In genomic region chr7:150666412-150666811, GRCh38 we compare ENCODE assay signal across 21 cellular contexts. TPM values are rescaled to one million over a fixed set of nuclear protein-coding genes. Genes with fewer than 3 reads are reported as not detected.
DNase-seq lines count a peak whose midpoint lies in the region; ATAC-seq and FAIRE-seq lines count a peak whose summit lies in the region.
"Had no signal": no experiment of that assay in that cellular context is flagged by ENCODE, and none has a peak within 500 bp of the region (broad histone marks: within the 10 kb centered on the region; RNA-seq: fewer than 3 reads in every experiment).

No MANE protein-coding gene starts in this region.

- no peaks in the 10 kb centered on the region for H3K27me3 ChIP-seq in skeletal muscle tissue (ENCODE audit: control insufficient read depth in 3 of 3, insufficient read depth in 3 of 3, low read length in 3 of 3)
- H3K27me3 ChIP-seq: upper lobe of left lung had no signal

- POLR2A ChIA-PET in activated CD4-positive, alpha-beta T cell treated with anti-CD3 and anti-CD28 coated beads for 36 hours (lab: Charles Lee), result interaction anchor here (1.3 kb wide), 1 partner anchor 89 kb away, joined by 3 read pairs; no protein-coding TSS in a partner anchor

- no peak for ATAC-seq in activated CD4-positive, alpha-beta T cell treated with anti-CD3 and anti-CD28 coated beads for 36 hours
- no peak for ATAC-seq in HG03280 (IDR thresholded peaks at IDR 0.05; ENCODE audit: unreplicated experiment)
- ATAC-seq: A549 had no signal

- peak overlapping the region; percentile 97 for H3K27ac Mint-ChIP-seq in activated CD4-positive, alpha-beta T cell treated with anti-CD3 and anti-CD28 coated beads for 36 hours
- peak overlapping the region; percentile 98 for H3K27ac Mint-ChIP-seq in activated naive CD8-positive, alpha-beta T cell treated with anti-CD3 and anti-CD28 coated beads for 36 hours

- H3K27ac ChIP-seq in skeletal muscle tissue (ENCODE audit: low read depth, low read length) (peak overlapping the region; percentile 25), substantia nigra (ENCODE audit: low read depth, low read length, poor library complexity, severe bottlenecking) (no peak overlapping the region)
- H3K27ac ChIP-seq: A549, parathyroid adenoma, WERI-Rb-1 had no signal

- no peaks in the 10 kb centered on the region for H3K9me3 ChIP-seq in skeletal muscle tissue (ENCODE audit: control insufficient read depth in 3 of 3, low read length in 3 of 3)
- H3K9me3 ChIP-seq: A549, upper lobe of left lung had no signal

- CTCF ChIA-PET in activated CD4-positive, alpha-beta T cell treated with anti-CD3 and anti-CD28 coated beads for 36 hours (lab: Charles Lee), result interaction anchor here (0.6 to 1.8 kb wide), 4 partner anchors 9 to 92 kb away, joined by 3 to 4 read pairs (median 3); partner anchors contain the start of gene GIMAP2

- H3K36me3 ChIP-seq in skeletal muscle tissue (ENCODE audit: control insufficient read depth in 3 of 3, insufficient read depth in 3 of 3, low read length in 3 of 3), result no peaks in the 10 kb centered on the region
- H3K36me3 ChIP-seq: upper lobe of left lung, WERI-Rb-1 had no signal

- no peaks in the 10 kb centered on the region for H3K27me3 Mint-ChIP-seq in activated CD4-positive, alpha-beta T cell treated with anti-CD3 and anti-CD28 coated beads for 36 hours
- no peaks in the 10 kb centered on the region for H3K27me3 Mint-ChIP-seq in activated naive CD8-positive, alpha-beta T cell treated with anti-CD3 and anti-CD28 coated beads for 36 hours

- H3K4me3 ChIP-seq in skeletal muscle tissue (ENCODE audit: low read length in 3 of 3), result no peak overlapping the region
- H3K4me3 ChIP-seq: A549, smooth muscle cell, upper lobe of left lung had no signal

- DNase-seq in activated CD4-positive, alpha-beta T cell treated with anti-CD3 and anti-CD28 coated beads for 36 hours, result no peak
- no peak for DNase-seq in activated CD4-positive, alpha-beta T cell treated with anti-CD3 and anti-CD28 coated beads, Interleukin-2, amount 50 U/mL, for 48 hours
- DNase-seq in GM18507 (ENCODE audit: extremely low spot score, insufficient read length, low read depth), result no peak
- DNase-seq in activated naive CD8-positive, alpha-beta T cell treated with anti-CD3 and anti-CD28 coated beads for 36 hours, result no peak
- no peak for DNase-seq in NCI-H2196 treated with DMSO at 0.1 percent for 48 hours (lab: John Stamatoyannopoulos, UW; ENCODE audit: unreplicated experiment)
- no peak for DNase-seq in substantia nigra (lab: John Stamatoyannopoulos, UW)
- DNase-seq: EL, foreskin melanocyte, left ventricle myocardium superior, NCI-H1048, NCI-H2107, NCI-H774, upper lobe of left lung, WERI-Rb-1 had no signal

- H3K4me1 ChIP-seq in skeletal muscle tissue (ENCODE audit: control insufficient read depth in 3 of 3, insufficient read depth in 3 of 3, low read length in 3 of 3), result no peaks in the 10 kb centered on the region
- H3K4me1 ChIP-seq: A549, parathyroid adenoma had no signal

- no peak overlapping the region for H3K9ac ChIP-seq in skeletal muscle tissue (ENCODE audit: low read depth in 1 of 3, low read length in 3 of 3)
- H3K9ac ChIP-seq: parathyroid adenoma had no signal

- intact Hi-C loops in activated CD4-positive, alpha-beta T cell treated with anti-CD3 and anti-CD28 coated beads for 36 hours (cut with DNase I, micrococcal nuclease), result loop anchor here (5.0 kb wide), 4 partner anchors 51 to 344 kb away; partner anchors contain the start of genes ACTR3C (in 1 of the 2), GIMAP1 (in 1 of the 2), GIMAP4 (in 1 of the 2) and LRRC61 (in 1 of the 2)

- peaks cover 18% of the 10 kb centered on the region for H3K36me3 Mint-ChIP-seq in activated CD4-positive, alpha-beta T cell treated with anti-CD3 and anti-CD28 coated beads for 36 hours (ENCODE audit: low read depth)
- peaks cover 68% of the 10 kb centered on the region for H3K36me3 Mint-ChIP-seq in activated naive CD8-positive, alpha-beta T cell treated with anti-CD3 and anti-CD28 coated beads for 36 hours

- peaks cover 19% of the 10 kb centered on the region for H3K9me3 Mint-ChIP-seq in activated CD4-positive, alpha-beta T cell treated with anti-CD3 and anti-CD28 coated beads for 36 hours (ENCODE audit: low read depth)
- peaks cover 18% of the 10 kb centered on the region for H3K9me3 Mint-ChIP-seq in activated naive CD8-positive, alpha-beta T cell treated with anti-CD3 and anti-CD28 coated beads for 36 hours

- peak; percentile 67 for FAIRE-seq in GM18507 (lab: Jason Lieb, UNC)
- FAIRE-seq: A549, astrocyte had no signal

- peak overlapping the region; percentile 9 for H3K4me3 Mint-ChIP-seq in activated CD4-positive, alpha-beta T cell treated with anti-CD3 and anti-CD28 coated beads for 36 hours
- peak overlapping the region; percentile 5 for H3K4me3 Mint-ChIP-seq in activated naive CD8-positive, alpha-beta T cell treated with anti-CD3 and anti-CD28 coated beads for 36 hours

- H3K4me1 Mint-ChIP-seq in activated CD4-positive, alpha-beta T cell treated with anti-CD3 and anti-CD28 coated beads for 36 hours, result peaks cover 89% of the 10 kb centered on the region
- H3K4me1 Mint-ChIP-seq in activated naive CD8-positive, alpha-beta T cell treated with anti-CD3 and anti-CD28 coated beads for 36 hours, result peaks cover 87% of the 10 kb centered on the region

RNA-seq across cellular contexts. Expression of gene GIMAP2, which starts 19.1 kb away (rescaled TPM):
- total RNA-seq in activated CD4-positive, alpha-beta T cell treated with anti-CD3 and anti-CD28 coated beads for 36 hours, result 10 to 100 TPM; 30.0 to 40.1 TPM
- 10 to 100 TPM; 40.7 to 41.2 TPM for total RNA-seq in activated naive CD8-positive, alpha-beta T cell treated with anti-CD3 and anti-CD28 coated beads for 36 hours
- total RNA-seq in skeletal muscle tissue, result 9.4 TPM
- total RNA-seq: astrocyte, smooth muscle cell had no signal

RNA-seq across cellular contexts. Expression of gene GIMAP6, which starts 34.2 kb away (rescaled TPM):
- total RNA-seq in activated CD4-positive, alpha-beta T cell treated with anti-CD3 and anti-CD28 coated beads for 36 hours, result 10 to 100 TPM; 21.6 to 25.4 TPM
- total RNA-seq in activated naive CD8-positive, alpha-beta T cell treated with anti-CD3 and anti-CD28 coated beads for 36 hours, result 10 to 100 TPM; 34.2 to 34.8 TPM
- 15.7 TPM for total RNA-seq in skeletal muscle tissue
- total RNA-seq: astrocyte, smooth muscle cell had no signal

RNA-seq across cellular contexts. Expression of gene GIMAP1, which starts 50.0 kb away (rescaled TPM):
- total RNA-seq in activated CD4-positive, alpha-beta T cell treated with anti-CD3 and anti-CD28 coated beads for 36 hours, result 1 to 10 TPM; 3.5 to 5.5 TPM
- 1 to 10 TPM; 6.1 to 6.2 TPM for total RNA-seq in activated naive CD8-positive, alpha-beta T cell treated with anti-CD3 and anti-CD28 coated beads for 36 hours
- total RNA-seq in skeletal muscle tissue, result 1.0 TPM
- total RNA-seq: astrocyte, RPMI7951, smooth muscle cell had no signal
